In genomic region chr9:121326130-121326838, GRCh38 we compare ENCODE assay signal across 9 cellular contexts. TPM values are rescaled to one million over a fixed set of nuclear protein-coding genes. Genes with fewer than 3 reads are reported as not detected.
DNase-seq lines count a peak whose midpoint lies in the region; ATAC-seq and TF ChIP-seq lines count a peak whose summit lies in the region.
"Had no signal": no experiment of that assay in that cellular context is flagged by ENCODE, and none has a peak within 500 bp of the region (broad histone marks: within the 10 kb centered on the region; RNA-seq: fewer than 3 reads in every experiment).

No MANE protein-coding gene starts in this region.

- 18 to 30% methylated on average over 17 to 19 of the region's 19 CpGs for WGBS in GM23248 (ENCODE audit: low coverage in 1 of 2, low lambda C conversion rate in 2 of 2, missing lambda C conversion rate in 2 of 2), 2 experiments
- 85% methylated on average over 19 of the region's 19 CpGs for WGBS in smooth muscle cell (ENCODE audit: low lambda C conversion rate)

- in situ Hi-C loops in GM23248 (cut with MboI), result no loop called here

- H3K4me1 Mint-ChIP-seq in chondrocyte (ENCODE audit: low read depth) (peaks cover 48% of the 10 kb centered on the region), mesothelial cell of epicardium (no peaks in the 10 kb centered on the region)

- peak; percentile 93 for DNase-seq in GM23248
- DNase-seq in chondrocyte (ENCODE audit: low spot score), result no peak
- peak; percentile 42 to 84 for DNase-seq in left colon
- DNase-seq in smooth muscle cell (lab: John Stamatoyannopoulos, UW; ENCODE audit: unreplicated experiment), result no peak
- no peak for DNase-seq in HuH-7.5 (ENCODE audit: low spot score)
- no peak for DNase-seq in mesothelial cell of epicardium (ENCODE audit: low spot score in 2 of 2, unreplicated experiment in 2 of 2)
- DNase-seq: NCI-H187 treated with DMSO at 0.1 percent for 48 hours had no signal

- TF ChIP-seq CTCF in chondrocyte (IDR thresholded peaks at IDR 0.05), result no peak
- no peak for TF ChIP-seq CTCF in smooth muscle cell (IDR thresholded peaks at IDR 0.05; ENCODE audit: borderline replicate concordance, insufficient read depth, poor library complexity, severe bottlenecking)
- TF ChIP-seq CTCF in mesothelial cell of epicardium (IDR thresholded peaks at IDR 0.05; ENCODE audit: unreplicated experiment), result no peak

- H3K4me2 ChIP-seq in GM23248 (ENCODE audit: unreplicated experiment), result peak overlapping the region; percentile 12
- H3K4me2 ChIP-seq in smooth muscle cell, result no peak overlapping the region

- H3K9me2 ChIP-seq in GM23248 (ENCODE audit: insufficient read depth), result no peaks in the 10 kb centered on the region

- intact Hi-C loops in left colon (cut with DNase I, micrococcal nuclease), result loop anchor here in 1 of 2 donors (10.0 kb wide), 1 partner anchor 49 kb away; the partner anchor contains the start of gene STOM

- no peak overlapping the region for H2AFZ ChIP-seq in GM23248
- no peak overlapping the region for H2AFZ ChIP-seq in smooth muscle cell (ENCODE audit: low read depth)

- H3K9me3 Mint-ChIP-seq in chondrocyte (ENCODE audit: low read depth), result peaks cover 3% of the 10 kb centered on the region
- peaks cover 4% of the 10 kb centered on the region for H3K9me3 Mint-ChIP-seq in mesothelial cell of epicardium

- H3F3A ChIP-seq in GM23248 (ENCODE audit: insufficient read depth) (peaks cover 26% of the 10 kb centered on the region), smooth muscle cell (ENCODE audit: low read depth) (peaks cover 16% of the 10 kb centered on the region)

- H3K4me1 ChIP-seq in GM23248 (ENCODE audit: insufficient read depth) (peaks cover 33% of the 10 kb centered on the region), smooth muscle cell (ENCODE audit: low read depth) (no peaks in the 10 kb centered on the region)

- no peak for ATAC-seq in left colon
- ATAC-seq in GM21360 (IDR thresholded peaks at IDR 0.05; ENCODE audit: unreplicated experiment), result no peak
- no peak for ATAC-seq in HG03095 (IDR thresholded peaks at IDR 0.05; ENCODE audit: unreplicated experiment)

- H3K9ac ChIP-seq in GM23248 (peak overlapping the region; percentile 50), smooth muscle cell (ENCODE audit: low read depth) (no peak overlapping the region)

- H3K4me3 Mint-ChIP-seq in chondrocyte (ENCODE audit: unreplicated experiment), result no peak overlapping the region
- H3K4me3 Mint-ChIP-seq in mesothelial cell of epicardium, result no peak overlapping the region

- no peaks in the 10 kb centered on the region for H3K9me3 ChIP-seq in GM23248 (ENCODE audit: low read depth)
- no peaks in the 10 kb centered on the region for H3K9me3 ChIP-seq in smooth muscle cell (replicated peaks; ENCODE audit: low read depth)

- H3K27me3 ChIP-seq in GM23248 (replicated peaks; ENCODE audit: insufficient read depth) (no peaks in the 10 kb centered on the region), smooth muscle cell (ENCODE audit: low read depth) (no peaks in the 10 kb centered on the region)

- H3K79me2 ChIP-seq in GM23248 (ENCODE audit: insufficient read depth) (no peaks in the 10 kb centered on the region), smooth muscle cell (ENCODE audit: low read depth) (no peaks in the 10 kb centered on the region)

- peaks cover 44% of the 10 kb centered on the region for H3K36me3 ChIP-seq in GM23248 (ENCODE audit: low read depth)
- peaks cover 12% of the 10 kb centered on the region for H3K36me3 ChIP-seq in smooth muscle cell (ENCODE audit: low read depth)

- H3K4me3 ChIP-seq in GM23248 (no peak overlapping the region), smooth muscle cell (no peak overlapping the region)

- H4K20me1 ChIP-seq in GM23248 (ENCODE audit: insufficient read depth), result no peaks in the 10 kb centered on the region
- no peaks in the 10 kb centered on the region for H4K20me1 ChIP-seq in smooth muscle cell (ENCODE audit: low read depth)

- peak overlapping the region; percentile 68 for H3K27ac Mint-ChIP-seq in chondrocyte (ENCODE audit: unreplicated experiment)
- H3K27ac Mint-ChIP-seq in mesothelial cell of epicardium, result no peak overlapping the region

- peak overlapping the region; percentile 68 for H3K27ac ChIP-seq in GM23248
- peak overlapping the region; percentile 45 for H3K27ac ChIP-seq in smooth muscle cell (ENCODE audit: low read depth)

- no peaks in the 10 kb centered on the region for H3K27me3 Mint-ChIP-seq in chondrocyte (ENCODE audit: low read depth)
- no peaks in the 10 kb centered on the region for H3K27me3 Mint-ChIP-seq in mesothelial cell of epicardium (ENCODE audit: low read depth)

- H3K36me3 Mint-ChIP-seq in chondrocyte (ENCODE audit: low read depth), result peaks cover 56% of the 10 kb centered on the region
- peaks cover 43% of the 10 kb centered on the region for H3K36me3 Mint-ChIP-seq in mesothelial cell of epicardium

RNA-seq across cellular contexts. Expression of gene STOM, which starts 43.8 kb away (rescaled TPM):
- total RNA-seq in GM23248 (2014; rRNA removed; shearing (Covaris generic)), result 67.7 and 68.5 TPM in 2 replicates
- 58.0 and 61.9 TPM in 2 replicates for polyA plus RNA-seq in GM23248 (2016; fragmentation: Nextera tagmentation; extraction: Ambion mirVana)
- total RNA-seq in chondrocyte, result 46.5 to 83.6 TPM (median 82.2 TPM) in 3 replicates
- total RNA-seq in left colon, result 100 to 1,000 TPM in 1 of 2 donors, 10 to 100 TPM in 1; 94.6 to 115 TPM
- total RNA-seq in smooth muscle cell, result 171 and 187 TPM in 2 replicates
- polyA plus RNA-seq in smooth muscle cell, result 105 and 136 TPM in 2 replicates
- 48.4 to 53.9 TPM (median 53.2 TPM) in 3 replicates for total RNA-seq in mesothelial cell of epicardium

RNA-seq across cellular contexts. Expression of gene GSN, which starts 58.3 kb away (rescaled TPM):
- 387 and 393 TPM in 2 replicates for total RNA-seq in GM23248 (2014; rRNA removed; shearing (Covaris generic))
- polyA plus RNA-seq in GM23248 (2016; fragmentation: Nextera tagmentation; extraction: Ambion mirVana), result 258 and 265 TPM in 2 replicates
- 260 to 291 TPM (median 290 TPM) in 3 replicates for total RNA-seq in chondrocyte
- 100 to 1,000 TPM; 404 to 854 TPM for total RNA-seq in left colon
- total RNA-seq in smooth muscle cell, result 337 and 430 TPM in 2 replicates
- 529 and 685 TPM in 2 replicates for polyA plus RNA-seq in smooth muscle cell
- 106 to 114 TPM (median 109 TPM) in 3 replicates for total RNA-seq in mesothelial cell of epicardium

Comparison
In these comparisons a context has a peak if more than half of its experiments do, and no peak if none do; other contexts are left out.
1. DNase-seq: peak in GM23248 (single experiment) and left colon (2 of 2); none in chondrocyte (single experiment), smooth muscle cell (single experiment), HuH-7.5 (single experiment) and mesothelial cell of epicardium (0 of 2).